ENCODE assay signal across 15 cellular contexts in genomic region chr4:23884261-23884660, GRCh38. TPM values are rescaled to one million over a fixed set of nuclear protein-coding genes. Genes with fewer than 3 reads are reported as not detected.
"Had no signal": no experiment of that assay in that cellular context is flagged by ENCODE, and none has a peak within 500 bp of the region (broad histone marks: within the 10 kb centered on the region; RNA-seq: fewer than 3 reads in every experiment).

No MANE protein-coding gene starts in this region.

- H3K9me3 ChIP-seq: pancreas had no signal

- H3K4me3 ChIP-seq: pancreas had no signal

- H3K36me3 ChIP-seq: brain microvascular endothelial cell, pancreas had no signal

- H3K27me3 ChIP-seq: brain microvascular endothelial cell, pancreas had no signal

- H3K27ac ChIP-seq: brain microvascular endothelial cell had no signal

- FAIRE-seq: frontal cortex, pancreas, small intestine had no signal

- ATAC-seq: activated CD4-positive, CD25-positive, alpha-beta regulatory T cell treated with anti-CD3 and anti-CD28 coated beads, Interleukin-2, amount 50 U/mL, for 24 hours; naive thymus-derived CD8-positive, alpha-beta T cell; pancreas had no signal

- DNase-seq: activated CD4-positive, alpha-beta T cell treated with anti-CD3 and anti-CD28 coated beads, Interleukin-2, amount 50 U/mL, for 1 hour; activated CD8-positive, alpha-beta memory T cell treated with anti-CD3 and anti-CD28 coated beads for 24 hours; activated gamma-delta T cell treated with Interleukin-2 at 50 U/mL for 16 hours; brain microvascular endothelial cell; dermis blood vessel endothelial cell; naive thymus-derived CD8-positive, alpha-beta T cell; pancreas; retina; small intestine; stimulated activated CD4-positive, alpha-beta T cell treated with anti-CD3 and anti-CD28 coated beads, Interleukin-4, amount 100 ng/mL, for 24 hours; stimulated activated naive CD4-positive, alpha-beta T cell treated with Interleukin-2 at 50 U/mL for 16 hours; substantia nigra; T-helper 9 cell had no signal

RNA-seq across cellular contexts. Expression of gene PPARGC1A, which starts 5.6 kb away (rescaled TPM):
- total RNA-seq: naive thymus-derived CD8-positive, alpha-beta T cell had no signal
